ENCODE assay signal across 8 cellular contexts in genomic region chr13:41916173-41916954, GRCh38. TPM values are rescaled to one million over a fixed set of nuclear protein-coding genes. Genes with fewer than 3 reads are reported as not detected.
DNase-seq lines count a peak whose midpoint lies in the region; ATAC-seq and TF ChIP-seq lines count a peak whose summit lies in the region.

No MANE protein-coding gene starts in this region.

- peak; percentile 90 for ATAC-seq in activated CD8-positive, alpha-beta memory T cell treated with anti-CD3 and anti-CD28 coated beads, Interleukin-2, amount 10 ng/mL, durations not matched to agents 7 days and 5 days
- ATAC-seq in HG02610 (IDR thresholded peaks at IDR 0.05; ENCODE audit: unreplicated experiment) = peak; percentile 85

- H3K4me3 Mint-ChIP-seq in activated CD8-positive, alpha-beta memory T cell treated with anti-CD3 and anti-CD28 coated beads, Interleukin-2, amount 10 ng/mL, durations not matched to agents 7 days and 5 days = peak overlapping the region; percentile 45

- H3K27ac Mint-ChIP-seq in activated CD8-positive, alpha-beta memory T cell treated with anti-CD3 and anti-CD28 coated beads, Interleukin-2, amount 10 ng/mL, durations not matched to agents 7 days and 5 days = peak overlapping the region; percentile 86

- no peaks in the 10 kb centered on the region for H3K27me3 Mint-ChIP-seq in activated CD8-positive, alpha-beta memory T cell treated with anti-CD3 and anti-CD28 coated beads, Interleukin-2, amount 10 ng/mL, durations not matched to agents 7 days and 5 days

- DNase-seq in activated CD8-positive, alpha-beta memory T cell treated with anti-CD3 and anti-CD28 coated beads, Interleukin-2, amount 10 ng/mL, durations not matched to agents 7 days and 5 days = no peak
- DNase-seq in activated CD8-positive, alpha-beta memory T cell treated with anti-CD3 and anti-CD28 coated beads for 24 hours = no peak
- DNase-seq in NCI-H446 treated with DMSO at 0.1 percent for 48 hours (lab: John Stamatoyannopoulos, UW) = peak; percentile 60
- DNase-seq in coronary artery (ENCODE audit: low spot score) = no peak
- DNase-seq in renal cortical epithelial cell (ENCODE audit: low read depth) = peak; percentile 69
- DNase-seq in NCI-H774 (lab: John Stamatoyannopoulos, UW) = no peak
- DNase-seq in NCI-H748 (lab: John Stamatoyannopoulos, UW; ENCODE audit: unreplicated experiment) = no peak

- H3K36me3 Mint-ChIP-seq in activated CD8-positive, alpha-beta memory T cell treated with anti-CD3 and anti-CD28 coated beads, Interleukin-2, amount 10 ng/mL, durations not matched to agents 7 days and 5 days = peaks cover 14% of the 10 kb centered on the region

- no peak for TF ChIP-seq CTCF in coronary artery (IDR thresholded peaks at IDR 0.05)

- peaks cover 27% of the 10 kb centered on the region for H3K4me1 Mint-ChIP-seq in activated CD8-positive, alpha-beta memory T cell treated with anti-CD3 and anti-CD28 coated beads, Interleukin-2, amount 10 ng/mL, durations not matched to agents 7 days and 5 days

- no peak overlapping the region for H3K27ac ChIP-seq in coronary artery

- H3K9me3 Mint-ChIP-seq in activated CD8-positive, alpha-beta memory T cell treated with anti-CD3 and anti-CD28 coated beads, Interleukin-2, amount 10 ng/mL, durations not matched to agents 7 days and 5 days (ENCODE audit: low read depth) = no peaks in the 10 kb centered on the region

- CTCF ChIA-PET in activated CD8-positive, alpha-beta memory T cell treated with anti-CD3 and anti-CD28 coated beads, Interleukin-2, amount 10 ng/mL, durations not matched to agents 7 days and 5 days (lab: Charles Lee) = interaction anchor here (0.9 to 1.2 kb wide), 3 partner anchors 9 to 12 kb away, joined by 3 to 4 read pairs (median 4); no protein-coding TSS in a partner anchor

- peak overlapping the region; percentile 22 for H3K4me3 ChIP-seq in coronary artery

RNA-seq across cellular contexts. Expression of gene VWA8, which starts 44.5 kb away (rescaled TPM):
- 10 to 100 TPM; 14.9 to 17.4 TPM for total RNA-seq in activated CD8-positive, alpha-beta memory T cell treated with anti-CD3 and anti-CD28 coated beads, Interleukin-2, amount 10 ng/mL, durations not matched to agents 7 days and 5 days
- 29.0 and 45.4 TPM in 2 replicates for total RNA-seq in renal cortical epithelial cell

Comparison
In these comparisons a context has a peak if more than half of its experiments do, and no peak if none do; other contexts are left out.
1. DNase-seq: peak in NCI-H446 treated with DMSO at 0.1 percent for 48 hours (single experiment) and renal cortical epithelial cell (single experiment); none in activated CD8-positive, alpha-beta memory T cell treated with anti-CD3 and anti-CD28 coated beads, Interleukin-2, amount 10 ng/mL, durations not matched to agents 7 days and 5 days (single experiment), activated CD8-positive, alpha-beta memory T cell treated with anti-CD3 and anti-CD28 coated beads for 24 hours (single experiment), coronary artery (single experiment), NCI-H774 (single experiment) and NCI-H748 (single experiment).